ENCODE assay signal across 3 cellular contexts in genomic region chr19:911197-912033, GRCh38.
TF ChIP-seq lines count a peak whose summit lies in the region.

No MANE protein-coding gene starts in this region.

TF ChIP-seq in HEK293, 187 proteins besides CTCF, POLR2A, EP300 and RAD21:
- TF ChIP-seq ZNF623 (tag by site-specific recombination; IDR thresholded peaks at IDR 0.05) = no peak
- TF ChIP-seq KLF10 (tag by site-specific recombination; IDR thresholded peaks at IDR 0.05) = no peak
- TF ChIP-seq ZBTB10 (tag by site-specific recombination; IDR thresholded peaks at IDR 0.05) = 0 out of 2 replicates have a peak, but pooled peaks have one; percentile 22
- TF ChIP-seq ZNF24 (tag by site-specific recombination; IDR thresholded peaks at IDR 0.05) = no peak
- TF ChIP-seq ZNF692 (tag by site-specific recombination; IDR thresholded peaks at IDR 0.05) = no peak

TF ChIP-seq in K562, 482 proteins besides CTCF, POLR2A, EP300 and RAD21 (continues in another document):
- 0 out of 2 replicates have a peak, but pooled peaks have one; percentile 18 for TF ChIP-seq EGR1 (conservative IDR thresholded peaks at IDR 0.05)
- no peak for TF ChIP-seq ZEB2 (IDR thresholded peaks at IDR 0.05)
- no peak for TF ChIP-seq NUFIP1 (IDR thresholded peaks at IDR 0.05; ENCODE audit: partially characterized antibody)
- TF ChIP-seq STAT5B (CRISPR knock-in tag; IDR thresholded peaks at IDR 0.05) = no peak
- peak; percentile 71; the same call in 1 of the 2 replicates for TF ChIP-seq CBX1 (IDR thresholded peaks at IDR 0.05; ENCODE audit: low read depth)
- no peak for TF ChIP-seq MTA1 (IDR thresholded peaks at IDR 0.05; ENCODE audit: borderline replicate concordance)
- TF ChIP-seq ZBTB17 (CRISPR knock-in tag; IDR thresholded peaks at IDR 0.05) = peak; percentile 57; the same call in 1 of the 2 replicates
- TF ChIP-seq SAFB2 (IDR thresholded peaks at IDR 0.05; ENCODE audit: borderline replicate concordance, low read depth, low read length, severe bottlenecking) = no peak
- TF ChIP-seq ZNF592 (IDR thresholded peaks at IDR 0.05) = peak; percentile 63; the same call in 1 of the 2 replicates
- peak; percentile 74 for TF ChIP-seq MYC (IDR thresholded peaks at IDR 0.05; ENCODE audit: low read depth, low read length)
- TF ChIP-seq MYC (CRISPR knock-in tag; IDR thresholded peaks at IDR 0.05; ENCODE audit: borderline replicate concordance, low read depth) = peak; percentile 69; the same call in 1 of the 2 replicates
- TF ChIP-seq FOXP1 (CRISPR knock-in tag; IDR thresholded peaks at IDR 0.05) = 0 out of 2 replicates have a peak, but pooled peaks have one; percentile 29
- TF ChIP-seq THRAP3 (IDR thresholded peaks at IDR 0.05; ENCODE audit: borderline replicate concordance) = peak; percentile 69
- TF ChIP-seq SUPT5H (IDR thresholded peaks at IDR 0.05) = 0 out of 2 replicates have a peak, but pooled peaks have one; percentile 37
- no peak for TF ChIP-seq E2F8 (IDR thresholded peaks at IDR 0.05; ENCODE audit: low read depth, partially characterized antibody)
- peak; percentile 53; the same call in 1 of the 2 replicates for TF ChIP-seq USF2 (CRISPR knock-in tag; IDR thresholded peaks at IDR 0.05)
- TF ChIP-seq ZNF165 (CRISPR knock-in tag; IDR thresholded peaks at IDR 0.05; ENCODE audit: borderline replicate concordance) = no peak
- TF ChIP-seq ZNF24 (IDR thresholded peaks at IDR 0.05) = no peak
- TF ChIP-seq MAX (CRISPR knock-in tag; IDR thresholded peaks at IDR 0.05) = peak; percentile 78
- no peak for TF ChIP-seq ZNF3 (CRISPR knock-in tag; IDR thresholded peaks at IDR 0.05)
- no peak for TF ChIP-seq TCFL5 (CRISPR knock-in tag; conservative IDR thresholded peaks at IDR 0.05)
- 0 out of 2 replicates have a peak, but pooled peaks have one; percentile 60 for TF ChIP-seq HDAC2 (IDR thresholded peaks at IDR 0.05)
- peak; percentile 51; the same call in 1 of the 2 replicates for TF ChIP-seq RBM14 (IDR thresholded peaks at IDR 0.05; ENCODE audit: borderline replicate concordance, insufficient read depth, low read depth, low read length)

TF ChIP-seq in neural cell, 6 proteins besides CTCF, POLR2A, EP300 and RAD21:
- TF ChIP-seq SMC3 (conservative IDR thresholded peaks at IDR 0.05; ENCODE audit: poor library complexity) (no peak), EZH2 (IDR thresholded peaks at IDR 0.05; ENCODE audit: borderline replicate concordance, insufficient read depth, low read length, poor library complexity, severe bottlenecking) (no peak), POLR2AphosphoS5 (IDR thresholded peaks at IDR 0.05) (no peak), TAF1 (IDR thresholded peaks at IDR 0.05; ENCODE audit: low read depth) (no peak), MXI1 (conservative IDR thresholded peaks at IDR 0.05; ENCODE audit: poor library complexity, severe bottlenecking) (no peak), REST (IDR thresholded peaks at IDR 0.05; ENCODE audit: borderline replicate concordance) (no peak)
TF ChIP-seq in neural cell: peak in this region for 0.
